8 cellular contexts compared by ENCODE assay signal in genomic region chr12:51421266-51421884, GRCh38. TPM values are rescaled to one million over a fixed set of nuclear protein-coding genes. Genes with fewer than 3 reads are reported as not detected.
DNase-seq lines count a peak whose midpoint lies in the region; ATAC-seq and TF ChIP-seq lines count a peak whose summit lies in the region.

No MANE protein-coding gene starts in this region.

- H3K36me3 ChIP-seq in CD4-positive, alpha-beta memory T cell (ENCODE audit: insufficient read depth, low read length) = no peaks in the 10 kb centered on the region
- H3K36me3 ChIP-seq in esophagus muscularis mucosa (no peaks in the 10 kb centered on the region), sigmoid colon (no peaks in the 10 kb centered on the region)

- DNase-seq in CD4-positive, alpha-beta memory T cell = peak; percentile 39 to 54 (median 42)
- DNase-seq in HCEC 1CT = peak; percentile 60
- peak; percentile 70 for DNase-seq in NCI-H460 (ENCODE audit: extremely low read depth, low read depth)
- DNase-seq in activated CD4-positive, alpha-beta memory T cell treated with anti-CD3 and anti-CD28 coated beads, Interleukin-2, amount 10 ng/mL, durations not matched to agents 7 days and 5 days = peak; percentile 60
- peak; percentile 37 for DNase-seq in esophagus muscularis mucosa (ENCODE audit: extremely low spot score)
- DNase-seq in nephron progenitor cell = peak; percentile 61
- no peak for DNase-seq in sigmoid colon

- H3K4me3 ChIP-seq in CD4-positive, alpha-beta memory T cell (ENCODE audit: low read length in 2 of 2) = no peak overlapping the region
- H3K4me3 ChIP-seq in esophagus muscularis mucosa (no peak overlapping the region), sigmoid colon (no peak overlapping the region)

- H3K4me1 ChIP-seq in CD4-positive, alpha-beta memory T cell (ENCODE audit: insufficient read depth, low read length) = peaks cover 6% of the 10 kb centered on the region
- peaks cover 0 to 14% (median 12%) of the 10 kb centered on the region in 4 donors for H3K4me1 ChIP-seq in esophagus muscularis mucosa
- H3K4me1 ChIP-seq in sigmoid colon = peaks cover 0 to 12% (median 11%) of the 10 kb centered on the region in 4 donors

- no peaks in the 10 kb centered on the region for H3K36me3 Mint-ChIP-seq in CD4-positive, alpha-beta memory T cell
- H3K36me3 Mint-ChIP-seq in activated CD4-positive, alpha-beta memory T cell treated with anti-CD3 and anti-CD28 coated beads, Interleukin-2, amount 10 ng/mL, durations not matched to agents 7 days and 5 days (ENCODE audit: low read depth) = no peaks in the 10 kb centered on the region
- H3K36me3 Mint-ChIP-seq in nephron progenitor cell (ENCODE audit: low read depth) = no peaks in the 10 kb centered on the region

- peak; percentile 21 to 42 (median 22) for TF ChIP-seq CTCF in esophagus muscularis mucosa (IDR thresholded peaks at IDR 0.05)
- peak; percentile 72 for TF ChIP-seq CTCF in nephron progenitor cell (IDR thresholded peaks at IDR 0.05)
- peak in 1 of 4 experiments; percentile 13 for TF ChIP-seq CTCF in sigmoid colon (IDR thresholded peaks at IDR 0.05)

- CTCF ChIA-PET in CD4-positive, alpha-beta memory T cell (lab: Charles Lee; ENCODE audit: partially characterized antibody) = interaction anchor here (0.6 to 2.1 kb wide), 11 partner anchors 16 to 403 kb away, joined by 3 to 22 read pairs (median 4); no protein-coding TSS in a partner anchor
- CTCF ChIA-PET in activated CD4-positive, alpha-beta memory T cell treated with anti-CD3 and anti-CD28 coated beads, Interleukin-2, amount 10 ng/mL, durations not matched to agents 7 days and 5 days (lab: Charles Lee) = interaction anchor here (0.6 to 12.7 kb wide), 20 partner anchors 9 to 453 kb away, joined by 3 to 192 read pairs (median 4); a partner anchor contains a TSS

- no peaks in the 10 kb centered on the region for H3K27me3 Mint-ChIP-seq in CD4-positive, alpha-beta memory T cell
- H3K27me3 Mint-ChIP-seq in activated CD4-positive, alpha-beta memory T cell treated with anti-CD3 and anti-CD28 coated beads, Interleukin-2, amount 10 ng/mL, durations not matched to agents 7 days and 5 days = peaks cover 4% of the 10 kb centered on the region
- H3K27me3 Mint-ChIP-seq in nephron progenitor cell (ENCODE audit: low read depth, poor library complexity) = peaks cover 15% of the 10 kb centered on the region

- TF ChIP-seq EP300 in esophagus muscularis mucosa (IDR thresholded peaks at IDR 0.05) (no peak), sigmoid colon (IDR thresholded peaks at IDR 0.05) (no peak)

- no peak for TF ChIP-seq POLR2A in esophagus muscularis mucosa (IDR thresholded peaks at IDR 0.05; ENCODE audit: low read depth)
- TF ChIP-seq POLR2A in sigmoid colon (IDR thresholded peaks at IDR 0.05) = no peak

- H3K9me3 Mint-ChIP-seq in CD4-positive, alpha-beta memory T cell = no peaks in the 10 kb centered on the region
- H3K9me3 Mint-ChIP-seq in activated CD4-positive, alpha-beta memory T cell treated with anti-CD3 and anti-CD28 coated beads, Interleukin-2, amount 10 ng/mL, durations not matched to agents 7 days and 5 days = no peaks in the 10 kb centered on the region
- H3K9me3 Mint-ChIP-seq in nephron progenitor cell = no peaks in the 10 kb centered on the region

- POLR2A ChIA-PET in CD4-positive, alpha-beta memory T cell (lab: Charles Lee; ENCODE audit: partially characterized antibody) = no interaction called here
- POLR2A ChIA-PET in activated CD4-positive, alpha-beta memory T cell treated with anti-CD3 and anti-CD28 coated beads, Interleukin-2, amount 10 ng/mL, durations not matched to agents 7 days and 5 days (lab: Charles Lee) = interaction anchor here (0.8 to 1.6 kb wide), 2 partner anchors 52 to 111 kb away, joined by 3 to 7 read pairs; no protein-coding TSS in a partner anchor

- no peaks in the 10 kb centered on the region for H3K27me3 ChIP-seq in CD4-positive, alpha-beta memory T cell (ENCODE audit: insufficient read depth, low read length)
- H3K27me3 ChIP-seq in esophagus muscularis mucosa = peaks cover 0 to 16% (median 0%) of the 10 kb centered on the region in 4 donors
- H3K27me3 ChIP-seq in sigmoid colon = peaks cover 0 to 7% (median 4%) of the 10 kb centered on the region in 3 donors

- peak overlapping the region in 2 of 7 donors; percentile 29 to 71 for H3K27ac Mint-ChIP-seq in CD4-positive, alpha-beta memory T cell
- H3K27ac Mint-ChIP-seq in activated CD4-positive, alpha-beta memory T cell treated with anti-CD3 and anti-CD28 coated beads, Interleukin-2, amount 10 ng/mL, durations not matched to agents 7 days and 5 days = no peak overlapping the region
- H3K27ac Mint-ChIP-seq in nephron progenitor cell = no peak overlapping the region

- peaks cover 9 to 10% (median 10%) of the 10 kb centered on the region in 4 donors for H3K4me1 Mint-ChIP-seq in CD4-positive, alpha-beta memory T cell
- H3K4me1 Mint-ChIP-seq in activated CD4-positive, alpha-beta memory T cell treated with anti-CD3 and anti-CD28 coated beads, Interleukin-2, amount 10 ng/mL, durations not matched to agents 7 days and 5 days = peaks cover 15% of the 10 kb centered on the region
- peaks cover 20% of the 10 kb centered on the region for H3K4me1 Mint-ChIP-seq in nephron progenitor cell

- no peak overlapping the region for H3K27ac ChIP-seq in CD4-positive, alpha-beta memory T cell (ENCODE audit: low read depth, low read length)
- H3K27ac ChIP-seq in esophagus muscularis mucosa (replicated peaks in 1 of 4) = no peak overlapping the region
- H3K27ac ChIP-seq in sigmoid colon = no peak overlapping the region

- WGBS in esophagus muscularis mucosa = 77% methylated on average over 5 of the region's 5 CpGs
- WGBS in sigmoid colon, 2 donors = 33 to 56% methylated on average over 5 of the region's 5 CpGs

- ATAC-seq in GM18909 (IDR thresholded peaks at IDR 0.05; ENCODE audit: poor library complexity, unreplicated experiment) = no peak

- intact Hi-C loops in CD4-positive, alpha-beta memory T cell (cut with micrococcal nuclease) = loop anchor here (1.0 to 5.0 kb wide), 2 partner anchors 111 to 456 kb away; no protein-coding TSS in a partner anchor
- intact Hi-C loops in esophagus muscularis mucosa (cut with DNase I) (loop anchor here (5.0 to 10.0 kb wide), 2 partner anchors 111 to 403 kb away; no protein-coding TSS in a partner anchor), sigmoid colon (cut with DNase I) (loop anchor here (5.0 kb wide), 1 partner anchor 111 kb away; no protein-coding TSS in a partner anchor)

- H3K4me3 Mint-ChIP-seq in CD4-positive, alpha-beta memory T cell = peak overlapping the region in 1 of 8 donors; percentile 20
- no peak overlapping the region for H3K4me3 Mint-ChIP-seq in activated CD4-positive, alpha-beta memory T cell treated with anti-CD3 and anti-CD28 coated beads, Interleukin-2, amount 10 ng/mL, durations not matched to agents 7 days and 5 days
- no peak overlapping the region for H3K4me3 Mint-ChIP-seq in nephron progenitor cell

- no peaks in the 10 kb centered on the region for H3K9me3 ChIP-seq in CD4-positive, alpha-beta memory T cell (ENCODE audit: control insufficient read depth in 1 of 2, low read length in 2 of 2)
- H3K9me3 ChIP-seq in esophagus muscularis mucosa = no peaks in the 10 kb centered on the region
- H3K9me3 ChIP-seq in sigmoid colon = no peaks in the 10 kb centered on the region

RNA-seq across cellular contexts. Expression of gene SLC4A8, which starts 3.3 kb away (rescaled TPM):
- under 1 TPM; 0.47 to 0.69 TPM for total RNA-seq in CD4-positive, alpha-beta memory T cell
- under 1 TPM; 0.14 to 0.77 TPM for polyA plus RNA-seq in CD4-positive, alpha-beta memory T cell
- 0.29 and 0.35 TPM in 2 replicates for total RNA-seq in NCI-H460 (2014; rRNA removed; shearing (Covaris generic))
- not detected in 2 replicates for polyA plus RNA-seq in NCI-H460 (2014; cell fraction: nucleus; rRNA removed)
- 1 to 10 TPM; 5.2 to 5.4 TPM for total RNA-seq in activated CD4-positive, alpha-beta memory T cell treated with anti-CD3 and anti-CD28 coated beads, Interleukin-2, amount 10 ng/mL, durations not matched to agents 7 days and 5 days
- total RNA-seq in esophagus muscularis mucosa = 1 to 10 TPM in 1 of 4 donors, under 1 TPM in 3; 0.46 to 1.7 (median 0.90) TPM
- total RNA-seq in sigmoid colon = 1 to 10 TPM in 2 of 4 donors, under 1 TPM in 2; 0.16 to 3.0 (median 1.3) TPM
- 1 to 10 TPM in 1 of 3 donors, under 1 TPM in 2; under 0.01 to 1.1 (median under 0.01) TPM for polyA plus RNA-seq in sigmoid colon

RNA-seq across cellular contexts. Expression of gene GALNT6, which starts 30.2 kb away (rescaled TPM):
- 1 to 10 TPM; 1.7 to 4.9 TPM for total RNA-seq in CD4-positive, alpha-beta memory T cell
- 1 to 10 TPM; 2.3 to 9.2 TPM for polyA plus RNA-seq in CD4-positive, alpha-beta memory T cell
- not detected in 2 replicates for total RNA-seq in NCI-H460 (2014; rRNA removed; shearing (Covaris generic))
- 0.11 and 0.15 TPM in 2 replicates for polyA plus RNA-seq in NCI-H460 (2014; cell fraction: nucleus; rRNA removed)
- total RNA-seq in activated CD4-positive, alpha-beta memory T cell treated with anti-CD3 and anti-CD28 coated beads, Interleukin-2, amount 10 ng/mL, durations not matched to agents 7 days and 5 days = 10 to 100 TPM; 17.8 to 18.6 TPM
- total RNA-seq in esophagus muscularis mucosa (1 to 10 TPM; 1.4 to 5.8 (median 3.1) TPM), sigmoid colon (1 to 10 TPM; 1.6 to 7.6 (median 4.6) TPM)
- 10 to 100 TPM in 1 of 3 donors, 1 to 10 TPM in 2; 3.7 to 10.6 (median 7.2) TPM for polyA plus RNA-seq in sigmoid colon
